14 cellular contexts compared by ENCODE assay signal in genomic region chr14:52304248-52304904, GRCh38. TPM values are rescaled to one million over a fixed set of nuclear protein-coding genes. Genes with fewer than 3 reads are reported as not detected.
"Had no signal": no experiment of that assay in that cellular context is flagged by ENCODE, and none has a peak within 500 bp of the region (broad histone marks: within the 10 kb centered on the region; RNA-seq: fewer than 3 reads in every experiment).

No MANE protein-coding gene starts in this region.

- H3K27ac Mint-ChIP-seq: activated CD4-positive, alpha-beta memory T cell treated with anti-CD3 and anti-CD28 coated beads for 36 hours; activated naive CD8-positive, alpha-beta T cell treated with anti-CD3 and anti-CD28 coated beads, Interleukin-2, amount 10 ng/mL, durations not matched to agents 7 days and 5 days; activated T-helper 1 cell treated with anti-CD3 and anti-CD28 coated beads, Interleukin-12 subunit alpha, Interleukin-12 subunit beta, Interleukin-2, Interleukin-4 antibody, amounts not matched to agents 30 ng/mL and 10 ng/mL and 1 ng/mL, durations not matched to agents 14 hours and 24 hours and 36 hours; WTC11 had no signal

- H3K9me3 ChIP-seq: tibial nerve, vagina had no signal

- H3K36me3 Mint-ChIP-seq: activated CD4-positive, alpha-beta memory T cell treated with anti-CD3 and anti-CD28 coated beads for 36 hours; WTC11 had no signal

- DNase-seq: activated CD4-positive, alpha-beta memory T cell treated with anti-CD3 and anti-CD28 coated beads for 36 hours; activated CD4-positive, alpha-beta T cell treated with anti-CD3 and anti-CD28 coated beads for 4 hours; activated naive CD8-positive, alpha-beta T cell treated with anti-CD3 and anti-CD28 coated beads, Interleukin-2, amount 10 ng/mL, durations not matched to agents 7 days and 5 days; activated T-cell treated with anti-CD3 and anti-CD28 coated beads for 4 hours; cortex of kidney; naive thymus-derived CD8-positive, alpha-beta T cell; posterior cingulate gyrus; stimulated activated CD4-positive, alpha-beta T cell treated with anti-CD3 and anti-CD28 coated beads, Interleukin-2, amount 100 ng/mL, for 24 hours; stimulated activated naive CD4-positive, alpha-beta T cell treated with Interleukin-2 at 50 U/mL for 16 hours; SW 1271 had no signal

- H3K9me3 Mint-ChIP-seq: activated CD4-positive, alpha-beta memory T cell treated with anti-CD3 and anti-CD28 coated beads for 36 hours; activated naive CD8-positive, alpha-beta T cell treated with anti-CD3 and anti-CD28 coated beads, Interleukin-2, amount 10 ng/mL, durations not matched to agents 7 days and 5 days; naive thymus-derived CD8-positive, alpha-beta T cell; WTC11 had no signal

- H3K4me3 ChIP-seq: tibial nerve, vagina had no signal

- H3K4me3 Mint-ChIP-seq: activated CD4-positive, alpha-beta memory T cell treated with anti-CD3 and anti-CD28 coated beads for 36 hours; activated naive CD8-positive, alpha-beta T cell treated with anti-CD3 and anti-CD28 coated beads, Interleukin-2, amount 10 ng/mL, durations not matched to agents 7 days and 5 days; activated T-helper 1 cell treated with anti-CD3 and anti-CD28 coated beads, Interleukin-12 subunit alpha, Interleukin-12 subunit beta, Interleukin-2, Interleukin-4 antibody, amounts not matched to agents 30 ng/mL and 10 ng/mL and 1 ng/mL, durations not matched to agents 14 hours and 24 hours and 36 hours; naive thymus-derived CD8-positive, alpha-beta T cell; WTC11 had no signal

- H3K36me3 ChIP-seq: tibial nerve, vagina had no signal

- H3K27ac ChIP-seq: tibial nerve, vagina had no signal

- H3K27me3 ChIP-seq: tibial nerve, vagina had no signal

- H3K27me3 Mint-ChIP-seq: activated CD4-positive, alpha-beta memory T cell treated with anti-CD3 and anti-CD28 coated beads for 36 hours; activated naive CD8-positive, alpha-beta T cell treated with anti-CD3 and anti-CD28 coated beads, Interleukin-2, amount 10 ng/mL, durations not matched to agents 7 days and 5 days; naive thymus-derived CD8-positive, alpha-beta T cell had no signal

- H3K4me1 ChIP-seq: tibial nerve, vagina had no signal

- ATAC-seq: naive thymus-derived CD8-positive, alpha-beta T cell had no signal

RNA-seq across cellular contexts. Expression of gene PTGDR, which starts 36.9 kb away (rescaled TPM):
- total RNA-seq: activated T-helper 1 cell treated with anti-CD3 and anti-CD28 coated beads, Interleukin-12 subunit alpha, Interleukin-12 subunit beta, Interleukin-2, Interleukin-4 antibody, amounts not matched to agents 30 ng/mL and 10 ng/mL and 1 ng/mL, durations not matched to agents 14 hours and 24 hours and 36 hours had no signal
